In the genomic region with DNA sequence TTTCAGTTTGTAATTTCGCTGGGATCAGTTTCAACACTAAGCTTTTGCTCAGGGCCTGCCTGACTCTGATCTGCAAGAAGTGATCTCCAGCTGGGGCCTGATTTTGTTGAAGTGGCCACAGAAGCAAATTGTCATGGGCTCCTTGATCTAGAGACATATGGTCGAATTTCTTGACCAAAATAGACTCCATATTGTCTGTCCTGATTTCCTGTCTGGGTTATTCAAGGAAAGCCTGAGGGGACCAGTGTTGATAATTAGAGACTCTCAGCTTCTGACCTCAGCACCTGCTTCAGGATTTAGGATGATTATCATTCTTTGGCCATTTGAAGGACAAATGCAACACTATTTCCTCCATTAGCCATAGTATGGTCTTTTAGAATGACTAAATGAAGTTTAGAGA, we compare ENCODE assay signal across 30 cellular contexts.
"Had no signal": no experiment of that assay in that cellular context is flagged by ENCODE, and none has a peak within 500 bp of the region (broad histone marks: within the 10 kb centered on the region; RNA-seq: fewer than 3 reads in every experiment).

No MANE protein-coding gene starts in this region.

- H3K4me3 Mint-ChIP-seq: activated CD4-positive, alpha-beta memory T cell treated with anti-CD3 and anti-CD28 coated beads, Interleukin-2, amount 10 ng/mL, durations not matched to agents 7 days and 5 days; activated CD4-positive, alpha-beta T cell treated with anti-CD3 and anti-CD28 coated beads, Interleukin-2, amount 10 ng/mL, durations not matched to agents 7 days and 5 days; activated naive CD4-positive, alpha-beta T cell treated with anti-CD3 and anti-CD28 coated beads for 36 hours; activated naive CD4-positive, alpha-beta T cell treated with anti-CD3 and anti-CD28 coated beads, Interleukin-2, amount 50 U/mL, for 24 hours; activated naive CD8-positive, alpha-beta T cell treated with anti-CD3 and anti-CD28 coated beads for 36 hours; activated naive CD8-positive, alpha-beta T cell treated with anti-CD3 and anti-CD28 coated beads, Interleukin-2, amount 50 U/mL, for 24 hours; activated T-helper 1 cell treated with anti-CD3 and anti-CD28 coated beads, Interleukin-12 subunit alpha, Interleukin-12 subunit beta, Interleukin-2, Interleukin-4 antibody, amounts not matched to agents 30 ng/mL and 10 ng/mL and 1 ng/mL, durations not matched to agents 14 hours and 24 hours and 36 hours; effector memory CD8-positive, alpha-beta T cell; WTC11 had no signal

- H3K27ac Mint-ChIP-seq: activated CD4-positive, alpha-beta memory T cell treated with anti-CD3 and anti-CD28 coated beads, Interleukin-2, amount 10 ng/mL, durations not matched to agents 7 days and 5 days; activated CD4-positive, alpha-beta T cell treated with anti-CD3 and anti-CD28 coated beads, Interleukin-2, amount 10 ng/mL, durations not matched to agents 7 days and 5 days; activated naive CD4-positive, alpha-beta T cell treated with anti-CD3 and anti-CD28 coated beads for 36 hours; activated naive CD4-positive, alpha-beta T cell treated with anti-CD3 and anti-CD28 coated beads, Interleukin-2, amount 50 U/mL, for 24 hours; activated naive CD8-positive, alpha-beta T cell treated with anti-CD3 and anti-CD28 coated beads for 36 hours; activated naive CD8-positive, alpha-beta T cell treated with anti-CD3 and anti-CD28 coated beads, Interleukin-2, amount 50 U/mL, for 24 hours; activated T-helper 1 cell treated with anti-CD3 and anti-CD28 coated beads, Interleukin-12 subunit alpha, Interleukin-12 subunit beta, Interleukin-2, Interleukin-4 antibody, amounts not matched to agents 30 ng/mL and 10 ng/mL and 1 ng/mL, durations not matched to agents 14 hours and 24 hours and 36 hours; activated T-helper 2 cell treated with anti-CD3 and anti-CD28 coated beads, Interferon-gamma antibody, Interleukin-2, Interleukin-4, amounts not matched to agents 10 μg/mL and 5 μg/mL and 100 μg/mL, durations not matched to agents 14 hours and 24 hours and 36 hours; effector memory CD8-positive, alpha-beta T cell; WTC11 had no signal

- H3K4me1 ChIP-seq: adrenal gland, body of pancreas, gastroesophageal sphincter had no signal

- H3K27me3 ChIP-seq: adrenal gland, body of pancreas, esophagus squamous epithelium, gastroesophageal sphincter had no signal

- H3K4me1 Mint-ChIP-seq: activated naive CD8-positive, alpha-beta T cell treated with anti-CD3 and anti-CD28 coated beads for 36 hours; activated naive CD8-positive, alpha-beta T cell treated with anti-CD3 and anti-CD28 coated beads, Interleukin-2, amount 50 U/mL, for 24 hours had no signal

- H3K4me3 ChIP-seq: adrenal gland, body of pancreas, esophagus squamous epithelium, gastroesophageal sphincter had no signal

- H3K27me3 Mint-ChIP-seq: activated naive CD8-positive, alpha-beta T cell treated with anti-CD3 and anti-CD28 coated beads for 36 hours had no signal

- H3K27ac ChIP-seq: adrenal gland, body of pancreas, esophagus squamous epithelium, gastroesophageal sphincter, VCaP had no signal

- DNase-seq: activated CD4-positive, alpha-beta memory T cell treated with anti-CD3 and anti-CD28 coated beads, Interleukin-2, amount 10 ng/mL, durations not matched to agents 7 days and 5 days; activated CD4-positive, alpha-beta T cell treated with anti-CD3 and anti-CD28 coated beads for 1 hour; activated CD4-positive, alpha-beta T cell treated with anti-CD3 and anti-CD28 coated beads for 4 hours; activated CD4-positive, alpha-beta T cell treated with anti-CD3 and anti-CD28 coated beads, Interleukin-2, amount 10 ng/mL, durations not matched to agents 7 days and 5 days; activated CD4-positive, alpha-beta T cell treated with anti-CD3 and anti-CD28 coated beads, Interleukin-2, amount 50 U/mL, for 4 hours; activated CD8-positive, alpha-beta memory T cell treated with anti-CD3 and anti-CD28 coated beads for 24 hours; activated effector memory CD4-positive, alpha-beta T cell treated with anti-CD3 and anti-CD28 coated beads, Interleukin-2, amount 50 U/mL, for 16 hours; activated naive CD4-positive, alpha-beta T cell treated with anti-CD3 and anti-CD28 coated beads for 36 hours; activated naive CD8-positive, alpha-beta T cell treated with anti-CD3 and anti-CD28 coated beads for 36 hours; activated naive CD8-positive, alpha-beta T cell treated with anti-CD3 and anti-CD28 coated beads, Interleukin-2, amount 50 U/mL, for 24 hours; activated T-cell treated with anti-CD3 and anti-CD28 coated beads, Interleukin-2, amount 50 U/mL, for 48 hours; adrenal gland; amygdala; aorta; body of pancreas; caudate nucleus; cortex of kidney; dermis blood vessel endothelial cell; effector CD4-positive, alpha-beta T cell; effector memory CD8-positive, alpha-beta T cell; erythroblast; esophagus squamous epithelium; foreskin melanocyte; T-helper 2 cell had no signal

- H3K36me3 ChIP-seq: adrenal gland, esophagus squamous epithelium, gastroesophageal sphincter had no signal

- H3K36me3 Mint-ChIP-seq: activated naive CD8-positive, alpha-beta T cell treated with anti-CD3 and anti-CD28 coated beads for 36 hours had no signal

- H3K9me3 Mint-ChIP-seq: activated CD4-positive, alpha-beta memory T cell treated with anti-CD3 and anti-CD28 coated beads, Interleukin-2, amount 10 ng/mL, durations not matched to agents 7 days and 5 days; activated CD4-positive, alpha-beta T cell treated with anti-CD3 and anti-CD28 coated beads, Interleukin-2, amount 10 ng/mL, durations not matched to agents 7 days and 5 days; activated naive CD8-positive, alpha-beta T cell treated with anti-CD3 and anti-CD28 coated beads for 36 hours; activated T-helper 1 cell treated with anti-CD3 and anti-CD28 coated beads, Interleukin-12 subunit alpha, Interleukin-12 subunit beta, Interleukin-2, Interleukin-4 antibody, amounts not matched to agents 30 ng/mL and 10 ng/mL and 1 ng/mL, durations not matched to agents 14 hours and 24 hours and 36 hours; effector memory CD8-positive, alpha-beta T cell had no signal
